In the genomic region with DNA sequence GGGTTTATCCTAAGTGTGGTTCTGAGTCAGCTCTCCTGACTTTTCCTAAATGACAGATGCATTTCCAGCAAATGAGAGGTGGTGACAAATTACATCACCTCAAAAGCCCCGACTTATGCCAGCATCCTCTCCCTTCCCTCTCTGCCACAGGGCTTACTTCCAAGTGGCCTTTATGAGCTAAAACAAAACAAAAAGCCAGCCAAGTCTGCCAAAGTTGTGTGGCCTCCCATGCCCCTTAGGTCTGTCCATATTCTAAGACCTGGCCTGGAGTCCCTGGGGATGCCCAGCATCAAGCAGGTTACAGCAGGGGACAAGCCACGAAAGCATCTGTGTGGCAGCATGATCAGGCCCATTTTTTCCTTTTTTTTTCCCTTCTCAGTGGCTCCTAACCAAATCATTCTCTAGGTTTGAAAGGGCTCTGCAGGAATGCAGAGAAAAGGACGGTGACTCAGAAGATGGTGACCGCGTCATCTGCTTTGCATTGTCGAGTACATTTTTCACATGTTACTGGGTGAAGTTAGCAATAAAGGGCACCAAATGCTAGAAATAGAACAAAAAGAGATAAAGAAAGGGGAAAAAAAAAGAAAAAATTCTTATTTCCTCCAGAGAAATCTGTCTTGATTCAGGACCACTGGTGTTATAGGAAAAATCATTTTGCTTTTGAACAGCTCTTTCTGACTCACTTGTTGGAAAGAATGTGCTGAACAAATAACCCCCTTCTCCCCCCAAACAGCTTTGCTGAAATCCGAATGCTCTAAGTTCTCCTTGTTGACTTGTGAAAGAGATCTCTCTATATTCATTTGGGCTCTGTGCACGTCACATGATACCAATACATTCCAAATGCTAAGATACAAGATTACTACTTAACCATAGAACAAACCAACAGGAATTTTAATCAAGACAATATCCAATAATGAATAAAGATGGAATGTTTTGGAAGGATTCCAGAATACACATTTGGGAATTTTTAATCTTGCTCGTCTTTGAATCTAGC, we compare ENCODE assay signal across 1 cellular context.
TF ChIP-seq lines count a peak whose summit lies in the region.

No MANE protein-coding gene starts in this region.

TF ChIP-seq in SK-N-SH treated with all-trans-retinoic acid at 6 μM for 48 hours, 23 proteins besides CTCF, POLR2A, EP300 and RAD21 (continued from another document):
- TF ChIP-seq ARNTL (CRISPR knock-in tag; IDR thresholded peaks at IDR 0.05; ENCODE audit: borderline replicate concordance, low read depth): no peak
- TF ChIP-seq, protein P1, sequence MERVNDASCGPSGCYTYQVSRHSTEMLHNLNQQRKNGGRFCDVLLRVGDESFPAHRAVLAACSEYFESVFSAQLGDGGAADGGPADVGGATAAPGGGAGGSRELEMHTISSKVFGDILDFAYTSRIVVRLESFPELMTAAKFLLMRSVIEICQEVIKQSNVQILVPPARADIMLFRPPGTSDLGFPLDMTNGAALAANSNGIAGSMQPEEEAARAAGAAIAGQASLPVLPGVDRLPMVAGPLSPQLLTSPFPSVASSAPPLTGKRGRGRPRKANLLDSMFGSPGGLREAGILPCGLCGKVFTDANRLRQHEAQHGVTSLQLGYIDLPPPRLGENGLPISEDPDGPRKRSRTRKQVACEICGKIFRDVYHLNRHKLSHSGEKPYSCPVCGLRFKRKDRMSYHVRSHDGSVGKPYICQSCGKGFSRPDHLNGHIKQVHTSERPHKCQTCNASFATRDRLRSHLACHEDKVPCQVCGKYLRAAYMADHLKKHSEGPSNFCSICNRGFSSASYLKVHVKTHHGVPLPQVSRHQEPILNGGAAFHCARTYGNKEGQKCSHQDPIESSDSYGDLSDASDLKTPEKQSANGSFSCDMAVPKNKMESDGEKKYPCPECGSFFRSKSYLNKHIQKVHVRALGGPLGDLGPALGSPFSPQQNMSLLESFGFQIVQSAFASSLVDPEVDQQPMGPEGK (CRISPR knock-in tag; IDR thresholded peaks at IDR 0.05; ENCODE audit: borderline replicate concordance): 0 out of 2 replicates have a peak, but pooled peaks have one; percentile 40
- TF ChIP-seq GLIS3 (CRISPR knock-in tag; IDR thresholded peaks at IDR 0.05): no peak
- peak; percentile 69; the same call in 1 of the 2 replicates for TF ChIP-seq TOX (CRISPR knock-in tag; IDR thresholded peaks at IDR 0.05; ENCODE audit: borderline replicate concordance)
- peak; percentile 17; the same call in 1 of the 2 replicates for TF ChIP-seq RARB (CRISPR knock-in tag; IDR thresholded peaks at IDR 0.05)
- TF ChIP-seq ZNF70 (CRISPR knock-in tag; IDR thresholded peaks at IDR 0.05): no peak
- TF ChIP-seq ESRRG (CRISPR knock-in tag; IDR thresholded peaks at IDR 0.05): no peak
- TF ChIP-seq POU6F1 (CRISPR knock-in tag; IDR thresholded peaks at IDR 0.05; ENCODE audit: borderline replicate concordance, low read depth): no peak
- TF ChIP-seq SNAI2 (CRISPR knock-in tag; IDR thresholded peaks at IDR 0.05): no peak
- peak; percentile 83 for TF ChIP-seq ZC3H10 (CRISPR knock-in tag; IDR thresholded peaks at IDR 0.05)
- TF ChIP-seq ZNF565 (CRISPR knock-in tag; conservative IDR thresholded peaks at IDR 0.05; ENCODE audit: low read depth): no peak
- no peak; the same call in 1 of the 2 replicates for TF ChIP-seq ZFP3 (CRISPR knock-in tag; IDR thresholded peaks at IDR 0.05)
